ENCODE assay signal across 9 cellular contexts in genomic region chr18:58687871-58688308, GRCh38. TPM values are rescaled to one million over a fixed set of nuclear protein-coding genes. Genes with fewer than 3 reads are reported as not detected.
DNase-seq lines count a peak whose midpoint lies in the region; ATAC-seq and TF ChIP-seq lines count a peak whose summit lies in the region.
"Had no signal": no experiment of that assay in that cellular context is flagged by ENCODE, and none has a peak within 500 bp of the region (broad histone marks: within the 10 kb centered on the region; RNA-seq: fewer than 3 reads in every experiment).

No MANE protein-coding gene starts in this region.

- H3K27ac ChIP-seq in OCI-LY7 (ENCODE audit: low read depth, low read length, poor library complexity, severe bottlenecking), result no peak overlapping the region
- H3K27ac ChIP-seq: A549 had no signal

- peaks cover 80% of the 10 kb centered on the region for H3K4me1 Mint-ChIP-seq in activated naive CD4-positive, alpha-beta T cell treated with anti-CD3 and anti-CD28 coated beads, Interleukin-2, amount 50 U/mL, for 24 hours
- H3K4me1 Mint-ChIP-seq in stimulated activated naive CD8-positive, alpha-beta T cell treated with anti-CD3 and anti-CD28 coated beads, Interleukin-15, Interleukin-2, amounts not matched to agents 100 ng/mL and 50 ng/mL, for 24 hours (ENCODE audit: low read depth), result peaks cover 76% of the 10 kb centered on the region

- no peaks in the 10 kb centered on the region for H3K9me3 ChIP-seq in OCI-LY7 (ENCODE audit: low read length)
- H3K9me3 ChIP-seq: A549 had no signal

- H3K36me3 Mint-ChIP-seq in activated naive CD4-positive, alpha-beta T cell treated with anti-CD3 and anti-CD28 coated beads, Interleukin-2, amount 50 U/mL, for 24 hours, result peaks cover 31% of the 10 kb centered on the region
- H3K36me3 Mint-ChIP-seq in stimulated activated naive CD8-positive, alpha-beta T cell treated with anti-CD3 and anti-CD28 coated beads, Interleukin-15, Interleukin-2, amounts not matched to agents 100 ng/mL and 50 ng/mL, for 24 hours (ENCODE audit: low read depth), result peaks cover 73% of the 10 kb centered on the region

- no peaks in the 10 kb centered on the region for H3K4me1 ChIP-seq in OCI-LY7 (ENCODE audit: insufficient read depth, low read length, poor library complexity, severe bottlenecking)

- no peaks in the 10 kb centered on the region for H3K27me3 Mint-ChIP-seq in activated naive CD4-positive, alpha-beta T cell treated with anti-CD3 and anti-CD28 coated beads, Interleukin-2, amount 50 U/mL, for 24 hours
- no peaks in the 10 kb centered on the region for H3K27me3 Mint-ChIP-seq in stimulated activated naive CD8-positive, alpha-beta T cell treated with anti-CD3 and anti-CD28 coated beads, Interleukin-15, Interleukin-2, amounts not matched to agents 100 ng/mL and 50 ng/mL, for 24 hours

- H3K4me3 ChIP-seq in OCI-LY7 (ENCODE audit: low read depth, low read length, poor library complexity, severe bottlenecking), result no peak overlapping the region
- no peak overlapping the region for H3K4me3 ChIP-seq in lower leg skin (ENCODE audit: low read depth, poor library complexity, severe bottlenecking)
- H3K4me3 ChIP-seq: A549 had no signal

- WGBS in lower leg skin, 2 donors, result 65 to 70% methylated on average over 6 of the region's 6 CpGs

- TF ChIP-seq POLR2A in lower leg skin (IDR thresholded peaks at IDR 0.05), result no peak

- POLR2A ChIA-PET in OCI-LY7 (lab: Charles Lee), result no interaction called here

- peak; percentile 88 for ATAC-seq in HG03565 (IDR thresholded peaks at IDR 0.05; ENCODE audit: unreplicated experiment)
- ATAC-seq: A549 had no signal

- peak; percentile 46 for DNase-seq in activated gamma-delta T cell treated with Interleukin-2 at 50 U/mL for 16 hours
- no peak for DNase-seq in activated gamma-delta T cell (lab: John Stamatoyannopoulos, UW)
- DNase-seq in putamen (ENCODE audit: low spot score), result no peak
- no peak for DNase-seq in OCI-LY7 (ENCODE audit: low spot score)
- no peak for DNase-seq in lower leg skin (ENCODE audit: low spot score in 2 of 2)

- peaks cover 26% of the 10 kb centered on the region; the same call in 1 of the 2 replicates for H3K36me3 ChIP-seq in OCI-LY7 (ENCODE audit: insufficient read depth, low read length)

- H2AFZ ChIP-seq in OCI-LY7 (ENCODE audit: low read length), result no peak overlapping the region

- peak overlapping the region; percentile 75 for H3K27ac Mint-ChIP-seq in activated naive CD4-positive, alpha-beta T cell treated with anti-CD3 and anti-CD28 coated beads, Interleukin-2, amount 50 U/mL, for 24 hours
- H3K27ac Mint-ChIP-seq in stimulated activated naive CD8-positive, alpha-beta T cell treated with anti-CD3 and anti-CD28 coated beads, Interleukin-15, Interleukin-2, amounts not matched to agents 100 ng/mL and 50 ng/mL, for 24 hours, result peak overlapping the region; percentile 85

- H3K9me2 ChIP-seq in OCI-LY7 (ENCODE audit: insufficient read depth, low read length), result no peaks in the 10 kb centered on the region

- H3K4me2 ChIP-seq in OCI-LY7 (ENCODE audit: low read length), result no peak overlapping the region
- H3K4me2 ChIP-seq: A549 had no signal

- CTCF ChIA-PET in OCI-LY7 (lab: Charles Lee; ENCODE audit: unreplicated experiment), result no interaction called here

- H3K4me3 Mint-ChIP-seq in activated naive CD4-positive, alpha-beta T cell treated with anti-CD3 and anti-CD28 coated beads, Interleukin-2, amount 50 U/mL, for 24 hours, result peak overlapping the region; percentile 80
- H3K4me3 Mint-ChIP-seq in stimulated activated naive CD8-positive, alpha-beta T cell treated with anti-CD3 and anti-CD28 coated beads, Interleukin-15, Interleukin-2, amounts not matched to agents 100 ng/mL and 50 ng/mL, for 24 hours, result peak overlapping the region; percentile 66

- no peaks in the 10 kb centered on the region for H4K20me1 ChIP-seq in OCI-LY7 (ENCODE audit: insufficient read depth, low read length)

- no peaks in the 10 kb centered on the region for H3K9me3 Mint-ChIP-seq in activated naive CD4-positive, alpha-beta T cell treated with anti-CD3 and anti-CD28 coated beads, Interleukin-2, amount 50 U/mL, for 24 hours
- peaks cover 5% of the 10 kb centered on the region for H3K9me3 Mint-ChIP-seq in stimulated activated naive CD8-positive, alpha-beta T cell treated with anti-CD3 and anti-CD28 coated beads, Interleukin-15, Interleukin-2, amounts not matched to agents 100 ng/mL and 50 ng/mL, for 24 hours

- no peak for TF ChIP-seq CTCF in OCI-LY7 (conservative IDR thresholded peaks at IDR 0.05; ENCODE audit: low read length)
- TF ChIP-seq CTCF in lower leg skin (IDR thresholded peaks at IDR 0.05), result no peak

- no TSS peak for BruUV-seq in OCI-LY7 (replicated peaks; lab: Mats Ljungman, UMichigan)

- no peaks in the 10 kb centered on the region for H3K79me2 ChIP-seq in OCI-LY7 (ENCODE audit: insufficient read depth, low read depth, low read length)

- intact Hi-C loops in OCI-LY7 (cut with micrococcal nuclease; ENCODE audit: unreplicated experiment) (no loop called here), lower leg skin (cut with DNase I; ENCODE audit: low total_unique reads) (no loop called here)

RNA-seq across cellular contexts. Expression of gene MALT1, which starts 16.6 kb away (rescaled TPM):
- 14.4 and 15.5 TPM in 2 replicates for total RNA-seq in OCI-LY7 (2014; rRNA removed; shearing (Covaris generic))
- 18.5 and 20.4 TPM in 2 replicates for total RNA-seq in OCI-LY7 (2022)
- 10 to 100 TPM; 40.1 to 48.9 (median 44.4) TPM for total RNA-seq in lower leg skin

RNA-seq across cellular contexts. Expression of gene ALPK2, which starts 59.0 kb away (rescaled TPM):
- total RNA-seq in OCI-LY7 (2014; rRNA removed; shearing (Covaris generic)), result not detected in 2 replicates
- total RNA-seq in OCI-LY7 (2022) (not detected in 2 replicates), lower leg skin (under 1 TPM; 0.08 to 0.36 (median 0.14) TPM)
